In the genomic region with DNA sequence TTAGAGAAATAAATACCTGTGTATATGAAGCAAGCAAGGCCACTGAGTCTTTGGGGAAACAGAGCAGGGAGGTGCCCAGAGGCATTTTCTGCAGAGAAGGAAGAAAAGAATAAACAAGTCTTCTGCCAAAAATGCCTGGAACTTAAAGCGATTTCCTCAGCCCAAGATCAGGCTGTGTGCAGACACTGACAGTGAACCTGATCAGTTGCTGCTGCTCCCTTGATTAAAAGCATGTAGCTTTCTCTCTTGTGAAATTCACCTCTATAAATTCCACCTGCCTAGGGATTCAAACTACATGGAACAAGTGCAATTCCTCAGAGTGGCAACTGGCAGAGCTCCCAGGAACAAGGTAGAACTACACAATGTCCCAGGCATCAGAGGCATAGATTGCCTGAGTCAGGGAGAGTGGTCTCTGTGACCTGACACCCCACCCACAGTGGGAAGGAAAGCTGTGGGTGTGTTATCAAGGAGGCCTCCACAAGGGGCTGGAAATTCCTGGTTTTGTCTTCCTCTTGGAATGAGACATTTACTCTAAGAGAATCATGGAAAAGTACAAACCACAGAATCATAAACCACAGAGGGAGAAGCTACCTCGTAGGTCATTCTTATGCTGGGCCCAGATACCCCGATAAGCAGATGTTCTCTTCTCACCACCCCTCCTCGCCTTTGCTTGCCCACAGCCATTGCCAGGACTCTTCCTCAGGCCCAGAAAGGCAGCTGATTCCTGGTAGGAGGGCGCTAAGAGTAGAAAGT, we compare ENCODE assay signal across 10 cellular contexts. TPM values are rescaled to one million over a fixed set of nuclear protein-coding genes. Genes with fewer than 3 reads are reported as not detected.
DNase-seq lines count a peak whose midpoint lies in the region; ATAC-seq, FAIRE-seq and TF ChIP-seq lines count a peak whose summit lies in the region.
"Had no signal": no experiment of that assay in that cellular context is flagged by ENCODE, and none has a peak within 500 bp of the region (broad histone marks: within the 10 kb centered on the region; RNA-seq: fewer than 3 reads in every experiment).

No MANE protein-coding gene starts in this region.

- H3K9me3 Mint-ChIP-seq in CD8-positive, alpha-beta T cell: peaks cover 5% of the 10 kb centered on the region

- peak; percentile 97 for FAIRE-seq in A204.1 (lab: Jason Lieb, UNC)

- H3K27ac ChIP-seq in coronary artery: peak overlapping the region; percentile 94 to 98
- peak overlapping the region; percentile 72 for H3K27ac ChIP-seq in muscle layer of colon (ENCODE audit: low read depth, low read length)
- H3K27ac ChIP-seq in CD8-positive, alpha-beta T cell (ENCODE audit: low read depth, low read length): no peak overlapping the region

- H3K4me3 ChIP-seq in MG63: no peak overlapping the region
- H3K4me3 ChIP-seq in coronary artery: no peak overlapping the region
- no peak overlapping the region for H3K4me3 ChIP-seq in muscle layer of colon (ENCODE audit: low read depth in 1 of 2, low read length in 2 of 2)
- H3K4me3 ChIP-seq in CD8-positive, alpha-beta T cell (ENCODE audit: low read depth, low read length): no peak overlapping the region

- no peaks in the 10 kb centered on the region for H3K27me3 ChIP-seq in MG63
- no peaks in the 10 kb centered on the region for H3K27me3 ChIP-seq in muscle layer of colon (ENCODE audit: control insufficient read depth in 1 of 2, insufficient read depth in 2 of 2, low read length in 2 of 2)
- no peaks in the 10 kb centered on the region for H3K27me3 ChIP-seq in CD8-positive, alpha-beta T cell (ENCODE audit: insufficient read depth, low read length)

- intact Hi-C loops in CD8-positive, alpha-beta T cell (cut with DNase I, micrococcal nuclease): no loop called here

- H3K27me3 Mint-ChIP-seq in CD8-positive, alpha-beta T cell (ENCODE audit: low read depth): no peaks in the 10 kb centered on the region

- CTCF ChIA-PET in CD8-positive, alpha-beta T cell (lab: Charles Lee): interaction anchor here (1.2 to 7.7 kb wide), 3 partner anchors 45 to 195 kb away, joined by 4 to 67 read pairs (median 5); no protein-coding TSS in a partner anchor

- POLR2A ChIA-PET in CD8-positive, alpha-beta T cell (lab: Charles Lee): interaction anchor here (1.0 kb wide), 1 partner anchor 36 kb away, joined by 3 read pairs; no protein-coding TSS in a partner anchor

- peak; percentile 61 for DNase-seq in MG63
- no peak for DNase-seq in coronary artery (ENCODE audit: low spot score)
- no peak for DNase-seq in CD8-positive, alpha-beta T cell
- no peak for DNase-seq in Kasumi-1 (lab: John Stamatoyannopoulos, UW)
- no peak for DNase-seq in activated CD8-positive, alpha-beta memory T cell treated with anti-CD3 and anti-CD28 coated beads, Interleukin-2, amount 50 U/mL, for 48 hours
- DNase-seq: amygdala, DND-41 had no signal

- peaks cover 5% of the 10 kb centered on the region; the same call in 1 of the 2 replicates for H3K36me3 ChIP-seq in MG63
- no peaks in the 10 kb centered on the region for H3K36me3 ChIP-seq in muscle layer of colon (ENCODE audit: insufficient read depth, low read length)
- no peaks in the 10 kb centered on the region for H3K36me3 ChIP-seq in CD8-positive, alpha-beta T cell (ENCODE audit: insufficient read depth, low read length)

- peaks cover 41% of the 10 kb centered on the region for H3K4me1 ChIP-seq in muscle layer of colon (ENCODE audit: insufficient read depth, low read length)
- no peaks in the 10 kb centered on the region for H3K4me1 ChIP-seq in CD8-positive, alpha-beta T cell (ENCODE audit: insufficient read depth, low read length)

- TF ChIP-seq CTCF in coronary artery (IDR thresholded peaks at IDR 0.05): no peak
- TF ChIP-seq CTCF in CD8-positive, alpha-beta T cell (IDR thresholded peaks at IDR 0.05): no peak

- peaks cover 4% of the 10 kb centered on the region for H3K9me3 ChIP-seq in MG63
- H3K9me3 ChIP-seq in muscle layer of colon (ENCODE audit: low read length): no peaks in the 10 kb centered on the region
- H3K9me3 ChIP-seq in CD8-positive, alpha-beta T cell (ENCODE audit: low read length): no peaks in the 10 kb centered on the region

- H3K27ac Mint-ChIP-seq in CD8-positive, alpha-beta T cell: no peak overlapping the region

- H3K4me1 Mint-ChIP-seq in CD8-positive, alpha-beta T cell (ENCODE audit: low read depth): peaks cover 9% of the 10 kb centered on the region

- H3K36me3 Mint-ChIP-seq in CD8-positive, alpha-beta T cell: no peaks in the 10 kb centered on the region

- H3K9ac ChIP-seq in muscle layer of colon (ENCODE audit: low read length): no peak overlapping the region

- no peak overlapping the region for H3K4me3 Mint-ChIP-seq in CD8-positive, alpha-beta T cell

- ATAC-seq in CD8-positive, alpha-beta T cell: no peak
- ATAC-seq in GM19452 (IDR thresholded peaks at IDR 0.05; ENCODE audit: unreplicated experiment): no peak

RNA-seq across cellular contexts. Expression of a gene that starts 1.8 kb away (rescaled TPM):
- total RNA-seq in MG63 (2014; rRNA removed; shearing (Covaris generic); ENCODE audit: low replicate concordance): 15.8 and 29.9 TPM in 2 replicates
- total RNA-seq in CD8-positive, alpha-beta T cell: 10 to 100 TPM; 22.7 to 24.3 TPM
